Comparison of ENCODE assay signal across 8 cellular contexts in the genomic region with DNA sequence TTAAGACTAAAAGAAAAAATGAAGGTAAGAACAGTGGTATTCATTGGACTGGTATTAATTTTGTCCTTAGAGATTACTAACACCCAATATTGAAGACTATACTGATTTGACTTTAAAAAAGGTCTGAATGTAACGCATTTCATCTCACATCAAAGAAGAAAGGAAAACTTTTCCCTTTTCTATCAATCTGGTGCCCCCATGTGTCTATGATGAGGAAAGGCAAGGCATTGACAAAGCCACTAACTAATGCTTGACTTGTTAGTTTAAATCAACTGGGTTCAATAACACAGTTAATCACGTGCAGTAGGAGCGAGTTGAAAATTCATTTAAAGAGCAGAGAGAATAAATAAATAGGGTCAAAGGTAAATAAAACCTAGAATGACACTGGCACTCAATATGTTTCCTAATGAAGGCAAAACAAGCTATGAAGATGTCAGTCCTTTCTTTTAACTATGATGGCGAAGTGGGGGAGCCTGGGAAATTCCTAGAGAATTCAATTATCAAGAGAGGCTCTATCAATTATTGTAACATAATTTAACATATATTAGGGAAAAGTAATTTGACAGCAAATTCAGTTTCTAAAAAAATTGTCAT.
DNase-seq lines count a peak whose midpoint lies in the region; ATAC-seq, FAIRE-seq and TF ChIP-seq lines count a peak whose summit lies in the region.

No MANE protein-coding gene starts in this region.

- no peak overlapping the region for H3K4me2 ChIP-seq in A549

- H3K27ac ChIP-seq in A549 (no peak overlapping the region), coronary artery (no peak overlapping the region)

- WGBS in A549 (ENCODE audit: missing lambda C conversion rate): 26% methylated on average over 4 of the region's 4 CpGs

- TF ChIP-seq EP300 in A549 (IDR thresholded peaks at IDR 0.05): no peak

- H3K4me3 ChIP-seq in A549 (no peak overlapping the region), coronary artery (no peak overlapping the region)

- DNase-seq in A549 (ENCODE audit: low read depth in 1 of 2, low spot score in 1 of 2): peak in 1 of 2 experiments; percentile 59
- peak; percentile 48 for DNase-seq in NCI-H510A treated with DMSO at 0.1 percent for 48 hours (lab: John Stamatoyannopoulos, UW)
- DNase-seq in coronary artery (ENCODE audit: low spot score): no peak
- DNase-seq in midbrain (lab: John Stamatoyannopoulos, UW): peak; percentile 62
- DNase-seq in NK-92 treated with Interleukin-12 subunit alpha and Interleukin-12 subunit beta, amount 100 ng/mL, for 24 hours (lab: John Stamatoyannopoulos, UW): no peak

- no peaks in the 10 kb centered on the region for H3K4me1 ChIP-seq in A549

- peak; percentile 94 to 96 for TF ChIP-seq RAD21 in A549 (conservative IDR thresholded peaks at IDR 0.05 in 1 of 2, IDR thresholded peaks at IDR 0.05 in 1 of 2)

- H3K9me3 ChIP-seq in A549: no peaks in the 10 kb centered on the region

- TF ChIP-seq CTCF in A549 (IDR thresholded peaks at IDR 0.05) (peak; percentile 93), coronary artery (IDR thresholded peaks at IDR 0.05) (peak; percentile 54)

- FAIRE-seq in A549 (lab: Jason Lieb, UNC): no peak

- POLR2A ChIA-PET in A549 (lab: Yijun Ruan, JAX): no interaction called here

- peak; percentile 60 to 67; a peak in 4 of 6 replicates for ATAC-seq in A549
- ATAC-seq in GM18498 (IDR thresholded peaks at IDR 0.05; ENCODE audit: unreplicated experiment): peak; percentile 60
- no peak for ATAC-seq in GM18873 (IDR thresholded peaks at IDR 0.05; ENCODE audit: low FRiP score, unreplicated experiment)
- ATAC-seq in HG02571 (IDR thresholded peaks at IDR 0.05; ENCODE audit: unreplicated experiment): no peak

- CTCF ChIA-PET in A549 (lab: Yijun Ruan, JAX): interaction anchor here (0.6 to 10.6 kb wide), 44 partner anchors 9 to 586 kb away, joined by 3 to 209 read pairs (median 4); no protein-coding TSS in a partner anchor

- no peak for TF ChIP-seq POLR2A in A549 (IDR thresholded peaks at IDR 0.05; ENCODE audit: low read length)

TF ChIP-seq in A549, 52 proteins besides CTCF, POLR2A, EP300 and RAD21:
- peak; percentile 98 for TF ChIP-seq SMC3 (IDR thresholded peaks at IDR 0.05)
- no peak for TF ChIP-seq CBX2 (IDR thresholded peaks at IDR 0.05; ENCODE audit: borderline replicate concordance, low read depth)
- TF ChIP-seq ESRRA (IDR thresholded peaks at IDR 0.05; ENCODE audit: borderline replicate concordance, low read length): no peak
- no peak for TF ChIP-seq TFCP2L1 (CRISPR knock-in tag; IDR thresholded peaks at IDR 0.05)
TF ChIP-seq in A549: peak in this region for 1.

Comparison
In these comparisons a context has a peak if more than half of its experiments do, and no peak if none do; other contexts are left out.
1. ATAC-seq: peak in A549 (2 of 2) and GM18498 (single experiment); none in GM18873 (single experiment) and HG02571 (single experiment).
2. DNase-seq: peak in NCI-H510A treated with DMSO at 0.1 percent for 48 hours (single experiment) and midbrain (single experiment); none in coronary artery (single experiment) and NK-92 treated with Interleukin-12 subunit alpha and Interleukin-12 subunit beta, amount 100 ng/mL, for 24 hours (single experiment).